In genomic region chrX:69097451-69098236, GRCh38 we compare ENCODE assay signal across 20 cellular contexts.
"Had no signal": no experiment of that assay in that cellular context is flagged by ENCODE, and none has a peak within 500 bp of the region (broad histone marks: within the 10 kb centered on the region; RNA-seq: fewer than 3 reads in every experiment).

No MANE protein-coding gene starts in this region.

- H3K27ac Mint-ChIP-seq: activated CD8-positive, alpha-beta T cell treated with anti-CD3 and anti-CD28 coated beads, Interleukin-2, amount 10 ng/mL, durations not matched to agents 7 days and 5 days; activated naive CD4-positive, alpha-beta T cell treated with anti-CD3 and anti-CD28 coated beads, Interleukin-2, amount 50 U/mL, for 24 hours; immature natural killer cell; neural progenitor cell; stimulated activated naive B cell treated with anti-CD40 and anti-IgM and Interleukin-4, amounts not matched to agents 10 μg/mL and 1 μg/mL and 100 μg/mL, for 72 hours; WTC11 had no signal

- H3K36me3 Mint-ChIP-seq: activated naive CD4-positive, alpha-beta T cell treated with anti-CD3 and anti-CD28 coated beads, Interleukin-2, amount 50 U/mL, for 24 hours; immature natural killer cell; neural progenitor cell; stimulated activated naive B cell treated with anti-CD40 and anti-IgM and Interleukin-4, amounts not matched to agents 10 μg/mL and 1 μg/mL and 100 μg/mL, for 72 hours; WTC11 had no signal

- DNase-seq: activated CD4-positive, alpha-beta T cell treated with anti-CD3 and anti-CD28 coated beads for 4 hours; activated CD8-positive, alpha-beta memory T cell treated with anti-CD3 and anti-CD28 coated beads, Interleukin-2, amount 50 U/mL, for 4 hours; activated CD8-positive, alpha-beta T cell treated with anti-CD3 and anti-CD28 coated beads, Interleukin-2, amount 10 ng/mL, durations not matched to agents 7 days and 5 days; activated effector memory CD4-positive, alpha-beta T cell treated with anti-CD3 and anti-CD28 coated beads, Interleukin-2, amount 50 U/mL, for 16 hours; activated T-cell treated with anti-CD3 and anti-CD28 coated beads, Interleukin-2, amount 50 U/mL, for 48 hours; adrenal gland; central memory CD4-positive, alpha-beta T cell; cortex of kidney; effector CD4-positive, alpha-beta T cell; foreskin keratinocyte; glutamatergic neuron; immature natural killer cell; midbrain; pancreas; stimulated activated CD4-positive, alpha-beta T cell treated with anti-CD3 and anti-CD28 coated beads, Interleukin-2, amount 100 ng/mL, for 48 hours; stimulated activated naive B cell treated with anti-CD40 and anti-IgM and Interleukin-4, amounts not matched to agents 10 μg/mL and 1 μg/mL and 100 μg/mL, for 72 hours; thyroid gland had no signal

- H3K4me1 Mint-ChIP-seq: activated naive CD4-positive, alpha-beta T cell treated with anti-CD3 and anti-CD28 coated beads, Interleukin-2, amount 50 U/mL, for 24 hours; immature natural killer cell; stimulated activated naive B cell treated with anti-CD40 and anti-IgM and Interleukin-4, amounts not matched to agents 10 μg/mL and 1 μg/mL and 100 μg/mL, for 72 hours had no signal

- H3K27me3 Mint-ChIP-seq: activated naive CD4-positive, alpha-beta T cell treated with anti-CD3 and anti-CD28 coated beads, Interleukin-2, amount 50 U/mL, for 24 hours had no signal

- H3K4me3 Mint-ChIP-seq: activated CD8-positive, alpha-beta T cell treated with anti-CD3 and anti-CD28 coated beads, Interleukin-2, amount 10 ng/mL, durations not matched to agents 7 days and 5 days; activated naive CD4-positive, alpha-beta T cell treated with anti-CD3 and anti-CD28 coated beads, Interleukin-2, amount 50 U/mL, for 24 hours; immature natural killer cell; neural progenitor cell; stimulated activated naive B cell treated with anti-CD40 and anti-IgM and Interleukin-4, amounts not matched to agents 10 μg/mL and 1 μg/mL and 100 μg/mL, for 72 hours; WTC11 had no signal

- H3K9me3 Mint-ChIP-seq: activated naive CD4-positive, alpha-beta T cell treated with anti-CD3 and anti-CD28 coated beads, Interleukin-2, amount 50 U/mL, for 24 hours; immature natural killer cell; stimulated activated naive B cell treated with anti-CD40 and anti-IgM and Interleukin-4, amounts not matched to agents 10 μg/mL and 1 μg/mL and 100 μg/mL, for 72 hours; WTC11 had no signal
